In genomic region chr2:53353372-53354111, GRCh38 we compare ENCODE assay signal across 12 cellular contexts.
DNase-seq lines count a peak whose midpoint lies in the region; ATAC-seq and TF ChIP-seq lines count a peak whose summit lies in the region.
"Had no signal": no experiment of that assay in that cellular context is flagged by ENCODE, and none has a peak within 500 bp of the region (broad histone marks: within the 10 kb centered on the region; RNA-seq: fewer than 3 reads in every experiment).

No MANE protein-coding gene starts in this region.

- peaks cover 2% of the 10 kb centered on the region; the same call in 1 of the 2 replicates for H3K27me3 Mint-ChIP-seq in HFFc6 (ENCODE audit: insufficient read depth)
- H3K27me3 Mint-ChIP-seq in activated CD4-positive, alpha-beta T cell treated with anti-CD3 and anti-CD28 coated beads for 36 hours: no peaks in the 10 kb centered on the region

- H3K4me3 ChIP-seq in iPS-20b (ENCODE audit: low read length): no peak overlapping the region
- no peak overlapping the region for H3K4me3 ChIP-seq in heart left ventricle
- H3K4me3 ChIP-seq: SK-N-MC had no signal

- 0 out of 2 replicates have a peak, but pooled peaks cover 3% of the 10 kb centered on the region for H3K4me1 ChIP-seq in iPS-20b (ENCODE audit: insufficient read depth, low read length)
- no peaks in the 10 kb centered on the region for H3K4me1 ChIP-seq in heart left ventricle

- TF ChIP-seq CTCF in HFFc6 (IDR thresholded peaks at IDR 0.05) (no peak), heart left ventricle (IDR thresholded peaks at IDR 0.05) (no peak)

- CTCF ChIA-PET in activated CD4-positive, alpha-beta T cell treated with anti-CD3 and anti-CD28 coated beads for 36 hours (lab: Charles Lee): no interaction called here

- no peak for ATAC-seq in activated CD4-positive, alpha-beta T cell treated with anti-CD3 and anti-CD28 coated beads for 36 hours
- no peak for ATAC-seq in heart left ventricle
- ATAC-seq: activated CD8-positive, alpha-beta T cell treated with anti-CD3 and anti-CD28 coated beads, Interleukin-2, amount 10 ng/mL, durations not matched to agents 7 days and 5 days had no signal

- intact Hi-C loops in activated CD4-positive, alpha-beta T cell treated with anti-CD3 and anti-CD28 coated beads for 36 hours (cut with DNase I, micrococcal nuclease): no loop called here
- intact Hi-C loops in heart left ventricle (cut with DNase I): no loop called here

- H3K27ac Mint-ChIP-seq in HFFc6: peak overlapping the region; percentile 67
- H3K27ac Mint-ChIP-seq in activated CD4-positive, alpha-beta T cell treated with anti-CD3 and anti-CD28 coated beads for 36 hours: no peak overlapping the region
- H3K27ac Mint-ChIP-seq: activated CD8-positive, alpha-beta T cell treated with anti-CD3 and anti-CD28 coated beads, Interleukin-2, amount 10 ng/mL, durations not matched to agents 7 days and 5 days had no signal

- peak overlapping the region; percentile 58; the same call in 1 of the 2 replicates for H3K9ac ChIP-seq in iPS-20b (ENCODE audit: low read depth, low read length)

- no peak overlapping the region for H3K27ac ChIP-seq in iPS-20b (ENCODE audit: low read length)
- no peak overlapping the region for H3K27ac ChIP-seq in heart left ventricle
- H3K27ac ChIP-seq: C4-2B, SK-N-MC had no signal

- peaks cover 25% of the 10 kb centered on the region; the same call in 1 of the 2 replicates for H3K4me1 Mint-ChIP-seq in HFFc6 (ENCODE audit: low read depth)
- no peaks in the 10 kb centered on the region for H3K4me1 Mint-ChIP-seq in activated CD4-positive, alpha-beta T cell treated with anti-CD3 and anti-CD28 coated beads for 36 hours

- POLR2A ChIA-PET in activated CD4-positive, alpha-beta T cell treated with anti-CD3 and anti-CD28 coated beads for 36 hours (lab: Charles Lee): no interaction called here

- H3K27me3 ChIP-seq in iPS-20b (ENCODE audit: insufficient read depth, low read length): no peaks in the 10 kb centered on the region
- peaks cover 0 to 2% (median 0%) of the 10 kb centered on the region in 9 donors for H3K27me3 ChIP-seq in heart left ventricle

- H3K36me3 Mint-ChIP-seq in HFFc6 (ENCODE audit: low read depth): peaks cover 13% of the 10 kb centered on the region
- no peaks in the 10 kb centered on the region for H3K36me3 Mint-ChIP-seq in activated CD4-positive, alpha-beta T cell treated with anti-CD3 and anti-CD28 coated beads for 36 hours (ENCODE audit: low read depth)

- H3K36me3 ChIP-seq in iPS-20b (ENCODE audit: insufficient read depth, low read depth, low read length) (no peaks in the 10 kb centered on the region), heart left ventricle (no peaks in the 10 kb centered on the region)

- in situ Hi-C loops in ACHN (cut with HindIII; ENCODE audit: low pct_ligation_motif_present, low pct_unique_long_range_greater_than_20kb, low sequenced_read_pairs): no loop called here

- peak overlapping the region; percentile 20; the same call in 1 of the 2 replicates for H3K4me3 Mint-ChIP-seq in HFFc6
- H3K4me3 Mint-ChIP-seq in activated CD4-positive, alpha-beta T cell treated with anti-CD3 and anti-CD28 coated beads for 36 hours: no peak overlapping the region
- H3K4me3 Mint-ChIP-seq: activated CD8-positive, alpha-beta T cell treated with anti-CD3 and anti-CD28 coated beads, Interleukin-2, amount 10 ng/mL, durations not matched to agents 7 days and 5 days had no signal

- WGBS in heart left ventricle, 4 donors: 80 to 87% (median 82%) methylated on average over 5 of the region's 5 CpGs

- DNase-seq in ACHN (peak; percentile 4), HFFc6 (no peak), T1000 (lab: John Stamatoyannopoulos, UW) (peak; percentile 79), heart left ventricle (no peak), dermis blood vessel endothelial cell (no peak), erythroblast (lab: John Stamatoyannopoulos, UW) (no peak)
- no peak for DNase-seq in activated CD4-positive, alpha-beta T cell treated with anti-CD3 and anti-CD28 coated beads for 36 hours
- DNase-seq: activated CD8-positive, alpha-beta T cell treated with anti-CD3 and anti-CD28 coated beads, Interleukin-2, amount 10 ng/mL, durations not matched to agents 7 days and 5 days; NCI-H1105 had no signal

- no peak for TF ChIP-seq POLR2A in heart left ventricle (IDR thresholded peaks at IDR 0.05)
- TF ChIP-seq POLR2A in erythroblast (IDR thresholded peaks at IDR 0.05; ENCODE audit: low read length): no peak

- H3K9me3 ChIP-seq in iPS-20b (ENCODE audit: insufficient read depth, low read depth, low read length) (peaks cover 16% of the 10 kb centered on the region), heart left ventricle (peaks cover 0 to 23% (median 12%) of the 10 kb centered on the region in 12 donors)

- peaks cover 19% of the 10 kb centered on the region for H3K9me3 Mint-ChIP-seq in HFFc6
- peaks cover 3% of the 10 kb centered on the region for H3K9me3 Mint-ChIP-seq in activated CD4-positive, alpha-beta T cell treated with anti-CD3 and anti-CD28 coated beads for 36 hours (ENCODE audit: low read depth)

Comparison
In these comparisons a context has a peak if more than half of its experiments do, and no peak if none do; other contexts are left out.
1. DNase-seq: peak in ACHN (single experiment) and T1000 (single experiment); none in HFFc6 (single experiment), activated CD4-positive, alpha-beta T cell treated with anti-CD3 and anti-CD28 coated beads for 36 hours (single experiment), heart left ventricle (0 of 5), dermis blood vessel endothelial cell (single experiment) and erythroblast (0 of 2).